9 cellular contexts compared by ENCODE assay signal in genomic region chr5:55306641-55307382, GRCh38. TPM values are rescaled to one million over a fixed set of nuclear protein-coding genes. Genes with fewer than 3 reads are reported as not detected.
A peak's percentile ranks its signal among the peaks of the same experiment; 100 is the strongest.
DNase-seq lines count a peak whose midpoint lies in the region; TF ChIP-seq lines count a peak whose summit lies in the region.
"Had no signal": no experiment of that assay in that cellular context is flagged by ENCODE, and none has a peak within 500 bp of the region (broad histone marks: within the 10 kb centered on the region; RNA-seq: fewer than 3 reads in every experiment).

No MANE protein-coding gene starts in this region.

- H3K4me3 Mint-ChIP-seq in HFFc6, result no peak overlapping the region
- H3K4me3 Mint-ChIP-seq: nephron had no signal

- TF ChIP-seq CTCF in HFFc6 (IDR thresholded peaks at IDR 0.05) (no peak), VCaP (conservative IDR thresholded peaks at IDR 0.05) (no peak), vagina (IDR thresholded peaks at IDR 0.05) (no peak)

- no peaks in the 10 kb centered on the region; the same call in 1 of the 2 replicates for H3K27me3 Mint-ChIP-seq in HFFc6 (ENCODE audit: insufficient read depth)

- no peaks in the 10 kb centered on the region for H3K36me3 ChIP-seq in vagina

- H3K9me3 ChIP-seq in vagina, result no peaks in the 10 kb centered on the region

- H3K9me3 Mint-ChIP-seq in HFFc6, result peaks cover 17% of the 10 kb centered on the region
- H3K9me3 Mint-ChIP-seq: nephron had no signal

- no peak for TF ChIP-seq POLR2A in vagina (IDR thresholded peaks at IDR 0.05)

- DNase-seq in DMS 273 (lab: John Stamatoyannopoulos, UW; ENCODE audit: unreplicated experiment), result peak; percentile 59
- peak; percentile 12 for DNase-seq in HFFc6
- DNase-seq in iPS-NIHi7 (ENCODE audit: extremely low spot score), result peak; percentile 21
- no peak for DNase-seq in vagina (ENCODE audit: extremely low spot score in 2 of 2)
- no peak for DNase-seq in T1000 (lab: John Stamatoyannopoulos, UW)
- no peak for DNase-seq in activated effector memory CD4-positive, alpha-beta T cell treated with anti-CD3 and anti-CD28 coated beads, Interleukin-2, amount 50 U/mL, for 16 hours
- DNase-seq in DMS114 treated with DMSO at 0.1 percent for 48 hours (lab: John Stamatoyannopoulos, UW; ENCODE audit: unreplicated experiment), result no peak

- H3K4me1 ChIP-seq in vagina, result peaks cover 73% of the 10 kb centered on the region

- intact Hi-C loops in vagina (cut with DNase I), result no loop called here

- H3K36me3 Mint-ChIP-seq in HFFc6 (ENCODE audit: low read depth), result peaks cover 20% of the 10 kb centered on the region

- H3K4me1 Mint-ChIP-seq in HFFc6 (ENCODE audit: low read depth), result peaks cover 8% of the 10 kb centered on the region

- no peak overlapping the region for H3K27ac Mint-ChIP-seq in HFFc6
- H3K27ac Mint-ChIP-seq: nephron had no signal

- no peaks in the 10 kb centered on the region for H3K27me3 ChIP-seq in vagina

- H3K27ac ChIP-seq in VCaP (peak overlapping the region; percentile 95), vagina (peak overlapping the region; percentile 87)

- H3K4me3 ChIP-seq in vagina, result peak overlapping the region; percentile 66 to 83

RNA-seq across cellular contexts. Expression of gene DHX29, which starts 0.7 kb away (rescaled TPM):
- total RNA-seq in HFFc6 (2021; fragmentation: NEBNext Ultra II Directional; extraction: Animal tissue kit (Norgen Biotek cat#: 25700)), result 10 to 100 TPM; 35.7 to 45.8 (median 41.7) TPM
- total RNA-seq in vagina, result 19.2 TPM

RNA-seq across cellular contexts. Expression of gene MTREX, which starts 1.0 kb away (rescaled TPM):
- 10 to 100 TPM; 65.1 to 78.2 (median 70.1) TPM for total RNA-seq in HFFc6 (2021; fragmentation: NEBNext Ultra II Directional; extraction: Animal tissue kit (Norgen Biotek cat#: 25700))
- 68.0 TPM for total RNA-seq in vagina

Comparison
In these comparisons a context has a peak if more than half of its experiments do, and no peak if none do; other contexts are left out.
1. DNase-seq: peak in DMS 273 (single experiment), HFFc6 (single experiment) and iPS-NIHi7 (single experiment); none in vagina (0 of 2), T1000 (single experiment), activated effector memory CD4-positive, alpha-beta T cell treated with anti-CD3 and anti-CD28 coated beads, Interleukin-2, amount 50 U/mL, for 16 hours (single experiment) and DMS114 treated with DMSO at 0.1 percent for 48 hours (single experiment).